ENCODE assay signal across 1 cellular context in genomic region chr22:37137903-37138665, GRCh38.
TF ChIP-seq lines count a peak whose summit lies in the region.

No MANE protein-coding gene starts in this region.

TF ChIP-seq in GM12878, 131 proteins besides CTCF, POLR2A, EP300 and RAD21:
- TF ChIP-seq BMI1 (IDR thresholded peaks at IDR 0.05; ENCODE audit: borderline replicate concordance) (no peak), POLR2AphosphoS2 (IDR thresholded peaks at IDR 0.05; ENCODE audit: low read depth, low read length) (no peak)
